Comparison of ENCODE assay signal across 17 cellular contexts in genomic region chr10:34792881-34793280, GRCh38.
"Had no signal": no experiment of that assay in that cellular context is flagged by ENCODE, and none has a peak within 500 bp of the region (broad histone marks: within the 10 kb centered on the region; RNA-seq: fewer than 3 reads in every experiment).

No MANE protein-coding gene starts in this region.

- H3K4me1 Mint-ChIP-seq: activated T-helper 17 cell treated with anti-CD3 and anti-CD28 coated beads, Interleukin-2, amount 50 U/mL, for 72 hours; naive B cell; stimulated activated naive B cell treated with anti-CD40 and anti-IgM and Interleukin-4, amounts not matched to agents 10 μg/mL and 1 μg/mL and 100 μg/mL, for 72 hours had no signal

- H3K9me3 Mint-ChIP-seq: activated T-helper 17 cell treated with anti-CD3 and anti-CD28 coated beads, Interleukin-2, amount 50 U/mL, for 72 hours; naive B cell; stimulated activated naive B cell treated with anti-CD40 and anti-IgM and Interleukin-4, amounts not matched to agents 10 μg/mL and 1 μg/mL and 100 μg/mL, for 72 hours had no signal

- H3K27ac Mint-ChIP-seq: activated T-helper 17 cell treated with anti-CD3 and anti-CD28 coated beads, Interleukin-2, amount 50 U/mL, for 72 hours; stimulated activated naive B cell treated with anti-CD40 and anti-IgM and Interleukin-4, amounts not matched to agents 10 μg/mL and 1 μg/mL and 100 μg/mL, for 72 hours had no signal

- H3K27me3 ChIP-seq: brain microvascular endothelial cell, heart left ventricle, right atrium auricular region, tibial artery, uterus had no signal

- H3K9me3 ChIP-seq: right atrium auricular region, tibial artery, uterus had no signal

- H3K36me3 Mint-ChIP-seq: naive B cell; stimulated activated naive B cell treated with anti-CD40 and anti-IgM and Interleukin-4, amounts not matched to agents 10 μg/mL and 1 μg/mL and 100 μg/mL, for 72 hours had no signal

- DNase-seq: activated CD4-positive, alpha-beta T cell treated with anti-CD3 and anti-CD28 coated beads, Interleukin-2, amount 50 U/mL, for 48 hours; activated naive CD4-positive, alpha-beta T cell treated with Interleukin-2 at 50 U/mL for 16 hours; anterior cingulate cortex; brain microvascular endothelial cell; cerebellar nuclear complex; dermis blood vessel endothelial cell; heart left ventricle; naive B cell; nucleus accumbens; posterior cingulate gyrus; stimulated activated CD4-positive, alpha-beta T cell treated with anti-CD3 and anti-CD28 coated beads, Interleukin-2, amount 100 ng/mL, for 48 hours; stimulated activated naive B cell treated with anti-CD40 and anti-IgM and Interleukin-4, amounts not matched to agents 10 μg/mL and 1 μg/mL and 100 μg/mL, for 72 hours; T1000; tibial artery; uterus had no signal

- H3K27me3 Mint-ChIP-seq: naive B cell; stimulated activated naive B cell treated with anti-CD40 and anti-IgM and Interleukin-4, amounts not matched to agents 10 μg/mL and 1 μg/mL and 100 μg/mL, for 72 hours had no signal

- H3K4me3 Mint-ChIP-seq: activated T-helper 17 cell treated with anti-CD3 and anti-CD28 coated beads, Interleukin-2, amount 50 U/mL, for 72 hours; stimulated activated naive B cell treated with anti-CD40 and anti-IgM and Interleukin-4, amounts not matched to agents 10 μg/mL and 1 μg/mL and 100 μg/mL, for 72 hours had no signal

- H3K4me3 ChIP-seq: heart left ventricle, right atrium auricular region, tibial artery, uterus had no signal

- H3K36me3 ChIP-seq: brain microvascular endothelial cell, heart left ventricle, right atrium auricular region, tibial artery, uterus had no signal

- H3K27ac ChIP-seq: brain microvascular endothelial cell, heart left ventricle, right atrium auricular region, tibial artery, uterus had no signal
